ENCODE assay signal across 11 cellular contexts in the genomic region with DNA sequence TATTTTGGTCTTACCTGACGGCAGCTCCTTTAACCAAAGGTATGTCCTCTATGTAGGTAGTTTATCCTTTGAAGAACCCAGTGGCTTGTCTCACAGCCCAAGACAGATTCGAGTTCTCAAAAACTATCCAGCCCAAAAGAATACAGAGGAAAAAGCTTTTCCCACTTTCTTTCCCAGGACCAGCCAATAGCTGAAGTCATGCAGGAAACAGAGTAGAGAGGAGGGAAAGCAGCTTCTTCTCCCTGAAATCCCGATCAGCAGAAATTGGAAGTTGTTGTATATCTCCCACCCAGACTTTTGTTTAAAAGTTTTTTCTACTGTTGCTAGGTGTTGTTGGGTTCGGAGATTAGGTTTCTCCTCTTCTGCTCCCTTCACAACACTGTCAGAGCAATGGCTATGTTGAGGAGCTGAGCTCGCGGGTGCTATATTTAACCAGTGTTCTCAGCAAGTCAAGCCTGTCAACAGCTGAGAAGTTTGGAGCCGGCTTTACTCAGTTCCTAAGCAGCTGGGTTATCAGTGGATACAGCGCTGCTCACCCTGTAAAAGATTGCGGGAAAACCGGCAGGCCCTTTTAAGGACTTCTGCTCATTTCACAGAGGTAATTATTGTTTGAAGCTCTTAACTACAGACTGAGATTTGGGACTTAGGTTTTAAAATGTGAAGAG. TPM values are rescaled to one million over a fixed set of nuclear protein-coding genes. Genes with fewer than 3 reads are reported as not detected.
DNase-seq lines count a peak whose midpoint lies in the region; ATAC-seq, FAIRE-seq and TF ChIP-seq lines count a peak whose summit lies in the region.
"Had no signal": no experiment of that assay in that cellular context is flagged by ENCODE, and none has a peak within 500 bp of the region (broad histone marks: within the 10 kb centered on the region; RNA-seq: fewer than 3 reads in every experiment).

Gene FILIP1, minus strand, starts transcription at position 401 of the 665 bp plus-strand sequence. CDS start 78,828 bp downstream, outside the sequence.

- peak within 1 kb of the TSS; percentile 47 for H3K4me3 ChIP-seq in lower lobe of right lung
- peak within 1 kb of the TSS; percentile 32 for H3K4me3 ChIP-seq in suprapubic skin

- WGBS in suprapubic skin: 28% methylated on average over 10 of the region's 10 CpGs

- H3K9me3 ChIP-seq in lower lobe of right lung (no peaks in the 10 kb centered on the region), suprapubic skin (no peaks in the 10 kb centered on the region)

- DNase-seq in M059J (ENCODE audit: low read depth) (peak; percentile 53), ecto neural progenitor cell (ENCODE audit: low spot score) (peak; percentile 59), lower lobe of right lung (peak; percentile 44), suprapubic skin (ENCODE audit: low spot score in 2 of 2) (no peak), D721Med (ENCODE audit: insufficient read length, low spot score) (no peak)
- no peak for DNase-seq in activated effector memory CD4-positive, alpha-beta T cell treated with anti-CD3 and anti-CD28 coated beads, Interleukin-2, amount 50 U/mL, for 16 hours
- no peak for DNase-seq in activated CD8-positive, alpha-beta memory T cell treated with anti-CD3 and anti-CD28 coated beads for 24 hours
- DNase-seq: activated CD8-positive, alpha-beta memory T cell treated with anti-CD3 and anti-CD28 coated beads, Interleukin-2, amount 50 U/mL, for 4 hours; glutamatergic neuron; NCI-H446 had no signal

- H3K36me3 ChIP-seq in lower lobe of right lung (no peaks in the 10 kb centered on the region), suprapubic skin (no peaks in the 10 kb centered on the region)

- ATAC-seq in lower lobe of right lung: peak; percentile 92 to 94
- no peak for ATAC-seq in HG03439 (IDR thresholded peaks at IDR 0.05; ENCODE audit: unreplicated experiment)

- intact Hi-C loops in lower lobe of right lung (cut with DNase I): no loop called here

- peak in 1 of 2 donors; percentile 18 for TF ChIP-seq POLR2A in suprapubic skin (IDR thresholded peaks at IDR 0.05)

- H3K27me3 ChIP-seq in lower lobe of right lung (ENCODE audit: low read depth) (no peaks in the 10 kb centered on the region), suprapubic skin (no peaks in the 10 kb centered on the region)

- peaks cover 3% of the 10 kb centered on the region for H3K4me1 ChIP-seq in lower lobe of right lung
- no peaks in the 10 kb centered on the region for H3K4me1 ChIP-seq in suprapubic skin

- no peak for FAIRE-seq in D721Med (lab: Jason Lieb, UNC)

- H3K27ac ChIP-seq in lower lobe of right lung (peak within 1 kb of the TSS; percentile 84), suprapubic skin (peak within 1 kb of the TSS; percentile 59)

- TF ChIP-seq CTCF in lower lobe of right lung (IDR thresholded peaks at IDR 0.05) (no peak), suprapubic skin (IDR thresholded peaks at IDR 0.05) (no peak), D721Med (IDR thresholded peaks at IDR 0.05; ENCODE audit: insufficient read depth, missing control alignments) (no peak)

- no peak for TF ChIP-seq EP300 in suprapubic skin (IDR thresholded peaks at IDR 0.05)

RNA-seq across cellular contexts. Expression of gene FILIP1, which starts in this region (rescaled TPM):
- total RNA-seq in M059J (2014; rRNA removed; shearing (Covaris generic)): 0.81 and 1.3 TPM in 2 replicates
- total RNA-seq in lower lobe of right lung (17.4 TPM), suprapubic skin (1 to 10 TPM in 1 of 4 donors, under 1 TPM in 3; 0.08 to 2.3 (median 0.25) TPM)

Comparison
In these comparisons a context has a peak if more than half of its experiments do, and no peak if none do; other contexts are left out.
1. DNase-seq: peak in M059J (single experiment), ecto neural progenitor cell (single experiment) and lower lobe of right lung (single experiment); none in suprapubic skin (0 of 2), activated effector memory CD4-positive, alpha-beta T cell treated with anti-CD3 and anti-CD28 coated beads, Interleukin-2, amount 50 U/mL, for 16 hours (single experiment), activated CD8-positive, alpha-beta memory T cell treated with anti-CD3 and anti-CD28 coated beads for 24 hours (single experiment) and D721Med (single experiment).